In genomic region chr18:47915229-47915628, GRCh38 we compare ENCODE assay signal across 1 cellular context.
TF ChIP-seq lines count a peak whose summit lies in the region.

No MANE protein-coding gene starts in this region.

TF ChIP-seq in WTC11, 78 proteins besides CTCF, POLR2A, EP300 and RAD21 (continued from another document):
- no peak for TF ChIP-seq STAT6 (CRISPR knock-in tag; conservative IDR thresholded peaks at IDR 0.05; ENCODE audit: low read depth)
- TF ChIP-seq PRDM15 (CRISPR knock-in tag; IDR thresholded peaks at IDR 0.05) = no peak
- no peak for TF ChIP-seq ZBTB43 (CRISPR knock-in tag; IDR thresholded peaks at IDR 0.05)
- TF ChIP-seq FOXJ3 (CRISPR knock-in tag; IDR thresholded peaks at IDR 0.05; ENCODE audit: borderline replicate concordance) = no peak
- no peak for TF ChIP-seq ZBTB21 (CRISPR knock-in tag; IDR thresholded peaks at IDR 0.05; ENCODE audit: borderline replicate concordance)
- no peak for TF ChIP-seq ZSCAN18 (CRISPR knock-in tag; IDR thresholded peaks at IDR 0.05)
- no peak for TF ChIP-seq TEAD1 (CRISPR knock-in tag; IDR thresholded peaks at IDR 0.05)
- TF ChIP-seq USF2 (CRISPR knock-in tag; IDR thresholded peaks at IDR 0.05) = no peak
